ENCODE assay signal across 1 cellular context in the genomic region with DNA sequence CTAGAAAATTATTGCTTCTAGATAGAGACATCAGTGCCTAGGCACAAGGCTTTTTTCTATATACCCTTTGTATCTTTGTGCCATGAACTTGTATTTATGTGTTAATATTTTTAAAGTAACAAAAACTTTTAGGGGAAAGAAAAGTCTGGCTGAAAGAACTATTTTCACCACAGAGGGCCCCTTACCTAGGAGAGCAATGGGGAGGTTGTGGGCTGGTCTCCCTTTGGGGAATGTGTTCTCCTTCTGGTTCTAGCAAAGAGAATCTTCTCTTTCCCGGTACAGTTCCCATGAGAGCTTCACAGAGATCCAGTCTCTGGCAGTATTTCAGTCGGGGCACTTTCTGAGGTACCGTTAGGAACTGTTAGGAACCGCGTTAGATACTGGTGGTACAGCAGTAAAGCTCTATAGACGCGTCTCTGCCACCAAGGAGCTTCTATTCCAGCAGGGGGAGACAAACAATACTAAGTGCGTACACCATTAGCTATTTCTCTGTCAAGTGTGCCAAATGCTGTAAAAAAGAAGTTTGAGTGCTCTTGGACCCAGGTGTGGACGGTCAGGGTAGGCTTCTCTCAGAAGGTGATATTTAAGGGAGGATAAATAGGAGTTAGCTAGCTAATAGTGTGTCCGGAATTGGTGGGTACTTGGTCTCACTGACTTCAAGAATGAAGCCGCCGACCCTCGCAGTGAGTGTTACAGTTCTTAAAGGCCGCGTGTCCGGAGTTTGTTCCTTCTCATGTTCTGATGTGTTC.
TF ChIP-seq lines count a peak whose summit lies in the region.

No MANE protein-coding gene starts in this region.

TF ChIP-seq in endothelial cell of umbilical vein, 7 proteins besides CTCF, POLR2A, EP300 and RAD21:
- TF ChIP-seq POLR2AphosphoS5 (IDR thresholded peaks at IDR 0.05; ENCODE audit: insufficient read depth, low read depth, low read length), result no peak
- TF ChIP-seq MYC (IDR thresholded peaks at IDR 0.05; ENCODE audit: low read depth, low read length), result no peak
- TF ChIP-seq EZH2 (IDR thresholded peaks at IDR 0.05; ENCODE audit: borderline replicate concordance, low read depth, low read length, severe bottlenecking), result no peak
- TF ChIP-seq, protein P1, sequence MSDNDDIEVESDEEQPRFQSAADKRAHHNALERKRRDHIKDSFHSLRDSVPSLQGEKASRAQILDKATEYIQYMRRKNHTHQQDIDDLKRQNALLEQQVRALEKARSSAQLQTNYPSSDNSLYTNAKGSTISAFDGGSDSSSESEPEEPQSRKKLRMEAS (IDR thresholded peaks at IDR 0.05; ENCODE audit: insufficient read depth, insufficient read length), result no peak
- TF ChIP-seq JUN (IDR thresholded peaks at IDR 0.05; ENCODE audit: borderline replicate concordance, insufficient read depth, insufficient read length, low read depth), result no peak
- no peak for TF ChIP-seq FOS (IDR thresholded peaks at IDR 0.05; ENCODE audit: borderline replicate concordance, insufficient read depth, low read length)
- no peak for TF ChIP-seq GATA2 (IDR thresholded peaks at IDR 0.05; ENCODE audit: insufficient read depth, insufficient read length, low read depth, low read length)
